Comparison of ENCODE assay signal across 27 cellular contexts in genomic region chr7:139367438-139368155, GRCh38. TPM values are rescaled to one million over a fixed set of nuclear protein-coding genes. Genes with fewer than 3 reads are reported as not detected.
DNase-seq lines count a peak whose midpoint lies in the region; ATAC-seq, FAIRE-seq and TF ChIP-seq lines count a peak whose summit lies in the region.
"Had no signal": no experiment of that assay in that cellular context is flagged by ENCODE, and none has a peak within 500 bp of the region (broad histone marks: within the 10 kb centered on the region; RNA-seq: fewer than 3 reads in every experiment).

No MANE protein-coding gene starts in this region.

- no peak for ATAC-seq in activated CD8-positive, alpha-beta T cell treated with anti-CD3 and anti-CD28 coated beads for 36 hours
- ATAC-seq in activated CD8-positive, alpha-beta T cell treated with anti-CD3 and anti-CD28 coated beads, Interleukin-2, amount 10 ng/mL, durations not matched to agents 7 days and 5 days = no peak
- ATAC-seq in K562 (peak; percentile 50), HG02678 (IDR thresholded peaks at IDR 0.05; ENCODE audit: unreplicated experiment) (no peak)
- ATAC-seq: A549, SK-N-SH treated with all-trans-retinoic acid at 6 μM for 48 hours had no signal

- no peaks in the 10 kb centered on the region for H3K27me3 Mint-ChIP-seq in activated CD8-positive, alpha-beta T cell treated with anti-CD3 and anti-CD28 coated beads for 36 hours
- H3K27me3 Mint-ChIP-seq in activated CD8-positive, alpha-beta T cell treated with anti-CD3 and anti-CD28 coated beads, Interleukin-2, amount 10 ng/mL, durations not matched to agents 7 days and 5 days (ENCODE audit: low read depth) = no peaks in the 10 kb centered on the region
- H3K27me3 Mint-ChIP-seq in HFFc6 (ENCODE audit: insufficient read depth) = no peaks in the 10 kb centered on the region
- H3K27me3 Mint-ChIP-seq: B cell had no signal

- H3K4me3 ChIP-seq in BLaER1 (no peak overlapping the region), K562 (no peak overlapping the region)
- H3K4me3 ChIP-seq: A549, stomach, tibial nerve had no signal

- H3K9me3 ChIP-seq in BLaER1 (no peaks in the 10 kb centered on the region), K562 (replicated peaks; ENCODE audit: control insufficient read depth, insufficient read depth, low read depth, low read length) (no peaks in the 10 kb centered on the region)
- H3K9me3 ChIP-seq: A549, Caco-2, stomach, tibial nerve had no signal

- H3K36me3 Mint-ChIP-seq in activated CD8-positive, alpha-beta T cell treated with anti-CD3 and anti-CD28 coated beads for 36 hours (ENCODE audit: low read depth) = peaks cover 53% of the 10 kb centered on the region
- peaks cover 49% of the 10 kb centered on the region for H3K36me3 Mint-ChIP-seq in activated CD8-positive, alpha-beta T cell treated with anti-CD3 and anti-CD28 coated beads, Interleukin-2, amount 10 ng/mL, durations not matched to agents 7 days and 5 days (ENCODE audit: low read depth)
- H3K36me3 Mint-ChIP-seq in HFFc6 (ENCODE audit: low read depth) = peaks cover 15% of the 10 kb centered on the region

- H3K27me3 ChIP-seq in BLaER1 (no peaks in the 10 kb centered on the region), K562 (ENCODE audit: control insufficient read depth in 2 of 2, insufficient read depth in 2 of 2, low read length in 2 of 2) (no peaks in the 10 kb centered on the region)
- H3K27me3 ChIP-seq: stomach, tibial nerve had no signal

- H3K4me1 ChIP-seq in BLaER1 (peaks cover 42% of the 10 kb centered on the region), K562 (replicated peaks in 1 of 2; ENCODE audit: control insufficient read depth in 2 of 2, insufficient read depth in 2 of 2, low read length in 2 of 2) (peaks cover 6 to 22% of the 10 kb centered on the region in 2 experiments; a peak in 4 of 5 replicates)
- H3K4me1 ChIP-seq: Caco-2 had no signal

- intact Hi-C loops in activated CD8-positive, alpha-beta T cell treated with anti-CD3 and anti-CD28 coated beads for 36 hours (cut with micrococcal nuclease) = no loop called here
- intact Hi-C loops in K562 (cut with micrococcal nuclease) = no loop called here

- H3K9ac ChIP-seq in BLaER1 = no peak overlapping the region
- H3K9ac ChIP-seq in K562 (ENCODE audit: insufficient read depth in 1 of 2, low read depth in 2 of 2, low read length in 2 of 2) = peak overlapping the region in 1 of 2 experiments; percentile 59; a peak in 1 of 4 replicates

- TF ChIP-seq EP300 in K562 (IDR thresholded peaks at IDR 0.05; ENCODE audit: low read length) = no peak

- H3K4me2 ChIP-seq in BLaER1 (0 out of 2 replicates have a peak overlapping the region, but pooled peaks have one; percentile 11), K562 (ENCODE audit: insufficient read depth, low read length) (no peak overlapping the region)
- H3K4me2 ChIP-seq: A549 had no signal

- TF ChIP-seq CTCF in activated CD8-positive, alpha-beta T cell treated with anti-CD3 and anti-CD28 coated beads for 36 hours (IDR thresholded peaks at IDR 0.05) = no peak
- TF ChIP-seq CTCF in HFFc6 (IDR thresholded peaks at IDR 0.05) (no peak), K562 (IDR thresholded peaks at IDR 0.05 in 2 of 3, conservative IDR thresholded peaks at IDR 0.05 in 1 of 3; ENCODE audit: insufficient read depth in 2 of 3, low read depth in 1 of 3, low read length in 3 of 3) (no peak)

- BruUV-seq in K562 (replicated peaks; lab: Mats Ljungman, UMichigan) = no TSS peak

- POLR2A ChIA-PET in activated CD8-positive, alpha-beta T cell treated with anti-CD3 and anti-CD28 coated beads for 36 hours (lab: Charles Lee) = interaction anchor here (0.9 to 1.1 kb wide), 2 partner anchors 9 kb away, joined by 3 read pairs; no protein-coding TSS in a partner anchor
- POLR2A ChIA-PET in activated CD8-positive, alpha-beta T cell treated with anti-CD3 and anti-CD28 coated beads, Interleukin-2, amount 10 ng/mL, durations not matched to agents 7 days and 5 days (lab: Charles Lee) = no interaction called here
- POLR2A ChIA-PET in K562 (lab: Yijun Ruan, JAX) = interaction anchor here (0.8 to 1.2 kb wide), 3 partner anchors 10 to 356 kb away, joined by 3 to 5 read pairs (median 3); no protein-coding TSS in a partner anchor

- TF ChIP-seq POLR2A in K562 (conservative IDR thresholded peaks at IDR 0.05) = no peak

- H3K9me3 Mint-ChIP-seq in activated CD8-positive, alpha-beta T cell treated with anti-CD3 and anti-CD28 coated beads for 36 hours = no peaks in the 10 kb centered on the region
- no peaks in the 10 kb centered on the region for H3K9me3 Mint-ChIP-seq in activated CD8-positive, alpha-beta T cell treated with anti-CD3 and anti-CD28 coated beads, Interleukin-2, amount 10 ng/mL, durations not matched to agents 7 days and 5 days (ENCODE audit: insufficient read depth)
- H3K9me3 Mint-ChIP-seq in HFFc6 = no peaks in the 10 kb centered on the region
- H3K9me3 Mint-ChIP-seq: T-helper 2 cell treated with Interferon-gamma antibody and Interleukin-4, amounts not matched to agents 5 μg/mL and 100 μg/mL, for 36 hours had no signal

- H3K9me1 ChIP-seq in K562 (ENCODE audit: control insufficient read depth, insufficient read depth, low read length) = peaks cover 4% of the 10 kb centered on the region

- CTCF ChIA-PET in activated CD8-positive, alpha-beta T cell treated with anti-CD3 and anti-CD28 coated beads for 36 hours (lab: Charles Lee) = interaction anchor here (1.1 kb wide), 1 partner anchor 67 kb away, joined by 3 read pairs; no protein-coding TSS in a partner anchor
- CTCF ChIA-PET in activated CD8-positive, alpha-beta T cell treated with anti-CD3 and anti-CD28 coated beads, Interleukin-2, amount 10 ng/mL, durations not matched to agents 7 days and 5 days (lab: Charles Lee) = no interaction called here
- CTCF ChIA-PET in K562 (lab: Yijun Ruan, JAX; ENCODE audit: low intra/inter-chr PET ratio) = no interaction called here

- 81% methylated on average over 6 of the region's 6 CpGs for WGBS in K562 (ENCODE audit: insufficient coverage, low coverage, missing lambda C conversion rate)

- FAIRE-seq in K562 (lab: Jason Lieb, UNC) = no peak
- FAIRE-seq: A549, bronchial epithelial cell had no signal

- TF ChIP-seq RAD21 in K562 (CRISPR knock-in tag; conservative IDR thresholded peaks at IDR 0.05 in 1 of 2, IDR thresholded peaks at IDR 0.05 in 1 of 2) = no peak

- H2AFZ ChIP-seq in K562 (ENCODE audit: low read depth, low read length) = no peak overlapping the region

- peaks cover 75% of the 10 kb centered on the region for H3K4me1 Mint-ChIP-seq in activated CD8-positive, alpha-beta T cell treated with anti-CD3 and anti-CD28 coated beads for 36 hours (ENCODE audit: low read depth)
- peaks cover 53% of the 10 kb centered on the region for H3K4me1 Mint-ChIP-seq in activated CD8-positive, alpha-beta T cell treated with anti-CD3 and anti-CD28 coated beads, Interleukin-2, amount 10 ng/mL, durations not matched to agents 7 days and 5 days (ENCODE audit: low read depth)
- H3K4me1 Mint-ChIP-seq in HFFc6 (ENCODE audit: low read depth) = peaks cover 70% of the 10 kb centered on the region

- H3K27ac Mint-ChIP-seq in activated CD8-positive, alpha-beta T cell treated with anti-CD3 and anti-CD28 coated beads for 36 hours = peak overlapping the region; percentile 52
- no peak overlapping the region for H3K27ac Mint-ChIP-seq in activated CD8-positive, alpha-beta T cell treated with anti-CD3 and anti-CD28 coated beads, Interleukin-2, amount 10 ng/mL, durations not matched to agents 7 days and 5 days
- H3K27ac Mint-ChIP-seq in HFFc6 = peak overlapping the region; percentile 42; the same call in 1 of the 2 replicates
- H3K27ac Mint-ChIP-seq: B cell; endodermal cell; T-helper 2 cell treated with Interferon-gamma antibody and Interleukin-4, amounts not matched to agents 5 μg/mL and 100 μg/mL, for 36 hours had no signal

- H4K20me1 ChIP-seq in BLaER1 (peaks cover 100% of the 10 kb centered on the region), K562 (replicated peaks; ENCODE audit: control insufficient read depth, insufficient read depth, low read length) (peaks cover 30% of the 10 kb centered on the region)

- H3K27ac ChIP-seq in BLaER1 (no peak overlapping the region), K562 (ENCODE audit: extremely low read depth, low read depth, low read length) (peak overlapping the region; percentile 20; the same call in 2 of the 3 replicates)
- H3K27ac ChIP-seq: A549, stomach, tibial nerve, WERI-Rb-1 had no signal

- peaks cover 100% of the 10 kb centered on the region for H3K79me2 ChIP-seq in K562 (ENCODE audit: control insufficient read depth, insufficient read depth, low read length)

- H3K36me3 ChIP-seq in BLaER1 (peaks cover 68% of the 10 kb centered on the region), K562 (ENCODE audit: control insufficient read depth, insufficient read depth, low read length) (peaks cover 87% of the 10 kb centered on the region)

- in situ Hi-C loops in K562 (cut with MboI) = loop anchor here (25.0 kb wide), 1 partner anchor 1405 kb away; no protein-coding TSS in a partner anchor

- H3K4me3 Mint-ChIP-seq in activated CD8-positive, alpha-beta T cell treated with anti-CD3 and anti-CD28 coated beads for 36 hours = no peak overlapping the region
- H3K4me3 Mint-ChIP-seq in activated CD8-positive, alpha-beta T cell treated with anti-CD3 and anti-CD28 coated beads, Interleukin-2, amount 10 ng/mL, durations not matched to agents 7 days and 5 days = no peak overlapping the region
- no peak overlapping the region for H3K4me3 Mint-ChIP-seq in HFFc6
- H3K4me3 Mint-ChIP-seq: B cell; endodermal cell; T-helper 2 cell treated with Interferon-gamma antibody and Interleukin-4, amounts not matched to agents 5 μg/mL and 100 μg/mL, for 36 hours had no signal

- no peak for DNase-seq in activated CD8-positive, alpha-beta T cell treated with anti-CD3 and anti-CD28 coated beads for 36 hours
- no peak for DNase-seq in activated CD8-positive, alpha-beta T cell treated with anti-CD3 and anti-CD28 coated beads, Interleukin-2, amount 10 ng/mL, durations not matched to agents 7 days and 5 days
- DNase-seq in HFFc6 (no peak), K562 (ENCODE audit: extremely low read depth in 1 of 4, low spot score in 3 of 4) (no peak), NCI-H2227 (lab: John Stamatoyannopoulos, UW; ENCODE audit: unreplicated experiment) (no peak), RKO (ENCODE audit: low spot score) (no peak)
- DNase-seq: activated effector memory CD4-positive, alpha-beta T cell treated with Interleukin-2 at 50 U/mL for 16 hours; amygdala; Caco-2; cortex of kidney; endodermal cell; KBM-7; kidney glomerular epithelial cell; NCI-H1436 treated with DMSO at 0.1 percent for 48 hours; NCI-H524; retina; stimulated activated CD4-positive, alpha-beta T cell treated with anti-CD3 and anti-CD28 coated beads, Interleukin-4, amount 100 ng/mL, for 24 hours; stomach; WERI-Rb-1 had no signal

RNA-seq across cellular contexts. Expression of gene LUC7L2, which starts 7.9 kb away (rescaled TPM):
- total RNA-seq in activated CD8-positive, alpha-beta T cell treated with anti-CD3 and anti-CD28 coated beads for 36 hours = 100 to 1,000 TPM; 133 to 140 TPM
- total RNA-seq in activated CD8-positive, alpha-beta T cell treated with anti-CD3 and anti-CD28 coated beads, Interleukin-2, amount 10 ng/mL, durations not matched to agents 7 days and 5 days = 100 to 1,000 TPM; 126 to 131 TPM
- total RNA-seq in HFFc6 (2021; fragmentation: NEBNext Ultra II Directional; extraction: Animal tissue kit (Norgen Biotek cat#: 25700)) = 10 to 100 TPM; 55.1 to 74.4 (median 66.1) TPM
- total RNA-seq in K562 (2011; cell fraction: chromatin; rRNA removed; ENCODE audit: low replicate concordance) = 93.5 and 286 TPM in 2 replicates
- total RNA-seq in K562 (2011; cell fraction: nucleolus; rRNA removed) = 133 and 154 TPM in 2 replicates
- total RNA-seq in K562 (2011; cell fraction: nucleoplasm; rRNA removed) = 161 and 217 TPM in 2 replicates
- total RNA-seq in K562 (2014; rRNA removed) (110 and 119 TPM in 2 replicates), K562 (2014; rRNA removed; fragmentation: Illumina TruSeq; extraction: Trizol) (144 and 164 TPM in 2 replicates), K562 (2015; rRNA removed; fragmentation: Illumina TruSeq; extraction: Trizol) (141 and 144 TPM in 2 replicates), K562 (2021) (198 and 207 TPM in 2 replicates)
- polyA plus RNA-seq in K562 (2011; rRNA removed) (95.0 and 115 TPM in 2 replicates), K562 (2014; fragmentation: Illumina TruSeq; extraction: Trizol) (137 and 168 TPM in 2 replicates), K562 (2014; fragmentation: Nextera tagmentation; extraction: Ambion mirVana) (10 to 100 TPM; 56.1 to 66.5 TPM), K562 (2014; rRNA removed) (117 and 144 TPM in 2 replicates)
- polyA plus RNA-seq in K562 (2011; cell fraction: cytosol; rRNA removed) = 61.1 and 102 TPM in 2 replicates
- polyA plus RNA-seq in K562 (2011; cell fraction: nucleus; rRNA removed) = 137 and 144 TPM in 2 replicates
- polyA plus RNA-seq in K562 (2012) = 102 and 214 TPM in 2 replicates
- polyA minus RNA-seq in K562 (2011; rRNA and poly(A)+ RNA removed) = 121 and 164 TPM in 2 replicates
- 55.3 and 77.4 TPM in 2 replicates for polyA minus RNA-seq in K562 (2011; cell fraction: cytosol; rRNA and poly(A)+ RNA removed)
- polyA minus RNA-seq in K562 (2011; cell fraction: nucleus; rRNA and poly(A)+ RNA removed) = 193 and 262 TPM in 2 replicates

RNA-seq across cellular contexts. Expression of gene FMC1, which starts 26.5 kb away (rescaled TPM):
- 10 to 100 TPM in 1 of 2 experiments, 1 to 10 TPM in 1; 9.9 to 12.6 TPM for total RNA-seq in activated CD8-positive, alpha-beta T cell treated with anti-CD3 and anti-CD28 coated beads for 36 hours
- total RNA-seq in activated CD8-positive, alpha-beta T cell treated with anti-CD3 and anti-CD28 coated beads, Interleukin-2, amount 10 ng/mL, durations not matched to agents 7 days and 5 days = 1 to 10 TPM; 6.4 to 6.7 TPM
- total RNA-seq in HFFc6 (2021; fragmentation: NEBNext Ultra II Directional; extraction: Animal tissue kit (Norgen Biotek cat#: 25700)) = 10 to 100 TPM in 5 of 6 experiments, 1 to 10 TPM in 1; 9.5 to 17.5 (median 14.0) TPM
- 10.0 and 12.5 TPM in 2 replicates for total RNA-seq in K562 (2011; cell fraction: chromatin; rRNA removed; ENCODE audit: low replicate concordance)
- total RNA-seq in K562 (2011; cell fraction: nucleolus; rRNA removed) = 17.1 and 19.0 TPM in 2 replicates
- total RNA-seq in K562 (2011; cell fraction: nucleoplasm; rRNA removed) = 19.2 and 21.5 TPM in 2 replicates
- 25.8 and 28.6 TPM in 2 replicates for total RNA-seq in K562 (2014; rRNA removed)
- 16.8 and 26.1 TPM in 2 replicates for total RNA-seq in K562 (2014; rRNA removed; fragmentation: Illumina TruSeq; extraction: Trizol)
- 12.1 and 14.0 TPM in 2 replicates for total RNA-seq in K562 (2015; rRNA removed; fragmentation: Illumina TruSeq; extraction: Trizol)
- total RNA-seq in K562 (2021) = 29.0 TPM in 2 replicates
- 30.6 and 49.5 TPM in 2 replicates for polyA plus RNA-seq in K562 (2011; rRNA removed)
- 37.2 and 46.5 TPM in 2 replicates for polyA plus RNA-seq in K562 (2011; cell fraction: cytosol; rRNA removed)
- polyA plus RNA-seq in K562 (2011; cell fraction: nucleus; rRNA removed) = 32.2 and 54.0 TPM in 2 replicates
- 42.5 and 51.0 TPM in 2 replicates for polyA plus RNA-seq in K562 (2012)
- polyA plus RNA-seq in K562 (2014; fragmentation: Illumina TruSeq; extraction: Trizol) = 14.1 and 25.3 TPM in 2 replicates
- 100 to 1,000 TPM; 112 to 116 TPM for polyA plus RNA-seq in K562 (2014; fragmentation: Nextera tagmentation; extraction: Ambion mirVana)
- polyA plus RNA-seq in K562 (2014; rRNA removed) = 35.3 and 37.8 TPM in 2 replicates
- 7.4 and 8.4 TPM in 2 replicates for polyA minus RNA-seq in K562 (2011; rRNA and poly(A)+ RNA removed)
- 5.2 and 8.2 TPM in 2 replicates for polyA minus RNA-seq in K562 (2011; cell fraction: cytosol; rRNA and poly(A)+ RNA removed)
- polyA minus RNA-seq in K562 (2011; cell fraction: nucleus; rRNA and poly(A)+ RNA removed) = 4.3 and 8.8 TPM in 2 replicates
